In the genomic region with DNA sequence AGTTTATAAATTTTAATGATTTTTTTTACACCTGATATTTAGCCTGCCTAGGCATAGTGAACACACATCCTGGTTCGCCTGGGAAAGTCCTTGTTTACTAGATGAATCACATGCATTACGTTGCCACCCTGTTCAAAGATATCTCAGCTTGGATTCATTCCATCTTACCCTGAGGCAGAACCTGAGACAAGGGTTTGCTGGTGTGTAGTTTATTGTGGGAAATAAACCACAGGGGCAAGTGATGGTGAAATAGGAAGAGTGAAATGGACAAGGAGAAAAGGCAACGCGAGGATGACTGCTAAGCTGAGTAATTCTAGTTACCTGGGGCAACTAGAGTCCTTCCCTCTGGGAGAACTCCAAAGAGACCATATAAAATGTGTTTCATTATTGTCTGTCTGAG, we compare ENCODE assay signal across 17 cellular contexts.
DNase-seq lines count a peak whose midpoint lies in the region; ATAC-seq, FAIRE-seq and TF ChIP-seq lines count a peak whose summit lies in the region.
"Had no signal": no experiment of that assay in that cellular context is flagged by ENCODE, and none has a peak within 500 bp of the region (broad histone marks: within the 10 kb centered on the region; RNA-seq: fewer than 3 reads in every experiment).

No MANE protein-coding gene starts in this region.

- H3K27ac ChIP-seq in HCT116 (ENCODE audit: low read depth, low read length) (no peak overlapping the region), vagina (no peak overlapping the region)
- H3K27ac ChIP-seq: transverse colon had no signal

- H4K20me1 ChIP-seq in HCT116 (ENCODE audit: insufficient read depth) = no peaks in the 10 kb centered on the region

- no peak overlapping the region for H3K9ac ChIP-seq in HCT116 (ENCODE audit: low read length)

- H3K4me3 ChIP-seq in HCT116 (replicated peaks in 1 of 2; ENCODE audit: low read depth in 1 of 2, low read length in 2 of 2) = no peak overlapping the region
- H3K4me3 ChIP-seq in epithelial cell of proximal tubule (ENCODE audit: low read depth, low read length) = no peak overlapping the region
- no peak overlapping the region for H3K4me3 ChIP-seq in vagina
- H3K4me3 ChIP-seq: MG63, transverse colon had no signal

- TF ChIP-seq CTCF in HCT116 (IDR thresholded peaks at IDR 0.05 in 2 of 3, conservative IDR thresholded peaks at IDR 0.05 in 1 of 3; ENCODE audit: borderline replicate concordance in 1 of 3, insufficient read depth in 1 of 3, low read depth in 2 of 3, low read length in 2 of 3) (no peak), epithelial cell of proximal tubule (conservative IDR thresholded peaks at IDR 0.05; ENCODE audit: low read depth, low read length) (no peak), vagina (IDR thresholded peaks at IDR 0.05) (no peak)

- TF ChIP-seq POLR2A in HCT116 (IDR thresholded peaks at IDR 0.05; ENCODE audit: borderline replicate concordance, extremely low read depth, insufficient read depth, insufficient read length) = no peak
- TF ChIP-seq POLR2A in vagina (IDR thresholded peaks at IDR 0.05) = no peak

- H3K4me1 ChIP-seq in HCT116 (ENCODE audit: control insufficient read depth in 1 of 2, insufficient read depth in 2 of 2, low read length in 2 of 2) = peaks cover 0 to 8% of the 10 kb centered on the region in 2 experiments; a peak in 1 of 4 replicates
- no peaks in the 10 kb centered on the region for H3K4me1 ChIP-seq in vagina
- H3K4me1 ChIP-seq: transverse colon had no signal

- H3K4me2 ChIP-seq in HCT116 (ENCODE audit: low read length) = no peak overlapping the region

- no peaks in the 10 kb centered on the region for H3K79me2 ChIP-seq in HCT116 (ENCODE audit: insufficient read depth, low read length)

- BruUV-seq in HCT116 (replicated peaks; lab: Mats Ljungman, UMichigan) = no TSS peak

- H3K9me3 ChIP-seq in HCT116 (ENCODE audit: control insufficient read depth in 1 of 2, insufficient read depth in 1 of 2, low read depth in 1 of 2, low read length in 2 of 2) (no peaks in the 10 kb centered on the region), vagina (no peaks in the 10 kb centered on the region)
- H3K9me3 ChIP-seq: MG63, transverse colon had no signal

- RAD21 ChIA-PET in HCT116 (lab: Charles Lee; ENCODE audit: low non-redundant PET in 1 of 2, low total read pairs in 2 of 2, uncharacterized antibody in 2 of 2, unreplicated experiment in 2 of 2) = no interaction called here

- peak; percentile 94 for DNase-seq in A172 (ENCODE audit: low spot score)
- DNase-seq in HCT116 (ENCODE audit: low read depth, low spot score) = peak; percentile 43
- DNase-seq in RCC 7860 (ENCODE audit: low spot score) = peak; percentile 23
- peak; percentile 76 for DNase-seq in epithelial cell of proximal tubule (ENCODE audit: low read depth)
- DNase-seq in Kasumi-1 (lab: John Stamatoyannopoulos, UW) = no peak
- DNase-seq in CD1c-positive myeloid dendritic cell (ENCODE audit: extremely low spot score) = no peak
- DNase-seq in vagina (ENCODE audit: extremely low spot score in 2 of 2) = no peak
- DNase-seq: left ventricle myocardium superior, MG63, naive B cell, NCI-H2081, posterior cingulate gyrus, Right ventricle myocardium superior, T-helper 17 cell, transverse colon had no signal

- intact Hi-C loops in HCT116 (cut with micrococcal nuclease) = no loop called here
- intact Hi-C loops in vagina (cut with DNase I) = no loop called here

- no peaks in the 10 kb centered on the region for H3K27me3 ChIP-seq in HCT116 (ENCODE audit: insufficient read depth, low read length)
- H3K27me3 ChIP-seq in vagina = no peaks in the 10 kb centered on the region
- H3K27me3 ChIP-seq: MG63, transverse colon had no signal

- H3K9me2 ChIP-seq in HCT116 (ENCODE audit: insufficient read depth) = no peaks in the 10 kb centered on the region

- ATAC-seq in HCT116 (0 out of 2 replicates have a peak, but pooled peaks have one; percentile 20), HG02623 (IDR thresholded peaks at IDR 0.05; ENCODE audit: unreplicated experiment) (no peak)
- ATAC-seq: left ventricle myocardium superior; stimulated activated memory B cell treated with anti-CD40 and anti-IgM and Interleukin-4, amounts not matched to agents 10 μg/mL and 1 μg/mL and 100 μg/mL, for 72 hours; T-helper 17 cell had no signal

- FAIRE-seq in RCC 7860 (lab: Jason Lieb, UNC) = peak; percentile 25

- TF ChIP-seq RAD21 in HCT116 (IDR thresholded peaks at IDR 0.05; ENCODE audit: low read depth) = no peak

- POLR2A ChIA-PET in HCT116 (lab: Charles Lee) = no interaction called here

- H3K36me3 ChIP-seq in HCT116 (ENCODE audit: control insufficient read depth in 1 of 2, insufficient read depth in 2 of 2, low read length in 2 of 2) = no peaks in the 10 kb centered on the region
- H3K36me3 ChIP-seq in vagina = no peaks in the 10 kb centered on the region
- H3K36me3 ChIP-seq: MG63, transverse colon had no signal

- H2AFZ ChIP-seq in HCT116 (ENCODE audit: low read depth, low read length, poor library complexity, severe bottlenecking) = no peak overlapping the region

- CTCF ChIA-PET in HCT116 (lab: Charles Lee) = no interaction called here

TF ChIP-seq in HCT116, 20 proteins besides CTCF, POLR2A, EP300 and RAD21 (continues in another document):
- TF ChIP-seq CBX3 (IDR thresholded peaks at IDR 0.05; ENCODE audit: low read depth) (peak; percentile 54), MAX (IDR thresholded peaks at IDR 0.05) (peak; percentile 67), ZBTB33 (IDR thresholded peaks at IDR 0.05; ENCODE audit: extremely low read depth, insufficient replicate concordance, low read length) (no peak), EGR1 (IDR thresholded peaks at IDR 0.05; ENCODE audit: low read depth) (no peak), ELF1 (IDR thresholded peaks at IDR 0.05; ENCODE audit: borderline replicate concordance, low read depth) (no peak), JUND (IDR thresholded peaks at IDR 0.05) (peak; percentile 77), YY1 (IDR thresholded peaks at IDR 0.05; ENCODE audit: extremely low read depth, insufficient replicate concordance, low read depth, low read length) (no peak), TCF7L2 (IDR thresholded peaks at IDR 0.05; ENCODE audit: borderline replicate concordance, extremely low read depth, insufficient read depth, insufficient read length) (no peak), CEBPB (IDR thresholded peaks at IDR 0.05; ENCODE audit: low read depth) (peak; percentile 87), EZH2 (IDR thresholded peaks at IDR 0.05) (no peak), ZNF274 (IDR thresholded peaks at IDR 0.05; ENCODE audit: low read depth, low read length) (no peak), EZH2phosphoT487 (IDR thresholded peaks at IDR 0.05; ENCODE audit: borderline replicate concordance) (no peak), POLR2AphosphoS5 (IDR thresholded peaks at IDR 0.05; ENCODE audit: low read depth, low read length) (peak; percentile 39), SRF (IDR thresholded peaks at IDR 0.05; ENCODE audit: low read depth) (no peak), FOSL1 (IDR thresholded peaks at IDR 0.05; ENCODE audit: low read depth) (peak; percentile 67; the same call in 1 of the 2 replicates), ZFX (IDR thresholded peaks at IDR 0.05) (no peak), SP1 (IDR thresholded peaks at IDR 0.05; ENCODE audit: low read depth) (peak; percentile 78)
- TF ChIP-seq, protein P1, sequence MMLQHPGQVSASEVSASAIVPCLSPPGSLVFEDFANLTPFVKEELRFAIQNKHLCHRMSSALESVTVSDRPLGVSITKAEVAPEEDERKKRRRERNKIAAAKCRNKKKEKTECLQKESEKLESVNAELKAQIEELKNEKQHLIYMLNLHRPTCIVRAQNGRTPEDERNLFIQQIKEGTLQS (IDR thresholded peaks at IDR 0.05) = no peak
- TF ChIP-seq, protein P2, sequence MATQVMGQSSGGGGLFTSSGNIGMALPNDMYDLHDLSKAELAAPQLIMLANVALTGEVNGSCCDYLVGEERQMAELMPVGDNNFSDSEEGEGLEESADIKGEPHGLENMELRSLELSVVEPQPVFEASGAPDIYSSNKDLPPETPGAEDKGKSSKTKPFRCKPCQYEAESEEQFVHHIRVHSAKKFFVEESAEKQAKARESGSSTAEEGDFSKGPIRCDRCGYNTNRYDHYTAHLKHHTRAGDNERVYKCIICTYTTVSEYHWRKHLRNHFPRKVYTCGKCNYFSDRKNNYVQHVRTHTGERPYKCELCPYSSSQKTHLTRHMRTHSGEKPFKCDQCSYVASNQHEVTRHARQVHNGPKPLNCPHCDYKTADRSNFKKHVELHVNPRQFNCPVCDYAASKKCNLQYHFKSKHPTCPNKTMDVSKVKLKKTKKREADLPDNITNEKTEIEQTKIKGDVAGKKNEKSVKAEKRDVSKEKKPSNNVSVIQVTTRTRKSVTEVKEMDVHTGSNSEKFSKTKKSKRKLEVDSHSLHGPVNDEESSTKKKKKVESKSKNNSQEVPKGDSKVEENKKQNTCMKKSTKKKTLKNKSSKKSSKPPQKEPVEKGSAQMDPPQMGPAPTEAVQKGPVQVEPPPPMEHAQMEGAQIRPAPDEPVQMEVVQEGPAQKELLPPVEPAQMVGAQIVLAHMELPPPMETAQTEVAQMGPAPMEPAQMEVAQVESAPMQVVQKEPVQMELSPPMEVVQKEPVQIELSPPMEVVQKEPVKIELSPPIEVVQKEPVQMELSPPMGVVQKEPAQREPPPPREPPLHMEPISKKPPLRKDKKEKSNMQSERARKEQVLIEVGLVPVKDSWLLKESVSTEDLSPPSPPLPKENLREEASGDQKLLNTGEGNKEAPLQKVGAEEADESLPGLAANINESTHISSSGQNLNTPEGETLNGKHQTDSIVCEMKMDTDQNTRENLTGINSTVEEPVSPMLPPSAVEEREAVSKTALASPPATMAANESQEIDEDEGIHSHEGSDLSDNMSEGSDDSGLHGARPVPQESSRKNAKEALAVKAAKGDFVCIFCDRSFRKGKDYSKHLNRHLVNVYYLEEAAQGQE (IDR thresholded peaks at IDR 0.05; ENCODE audit: low read depth) = no peak

Comparison
In these comparisons a context has a peak if more than half of its experiments do, and no peak if none do; other contexts are left out.
1. DNase-seq: peak in A172 (single experiment), HCT116 (single experiment), RCC 7860 (single experiment) and epithelial cell of proximal tubule (single experiment); none in Kasumi-1 (0 of 2), CD1c-positive myeloid dendritic cell (single experiment) and vagina (0 of 2).